Comparison of ENCODE assay signal across 18 cellular contexts in genomic region chrX:115047715-115048114, GRCh38. TPM values are rescaled to one million over a fixed set of nuclear protein-coding genes. Genes with fewer than 3 reads are reported as not detected.
DNase-seq lines count a peak whose midpoint lies in the region; TF ChIP-seq lines count a peak whose summit lies in the region.
"Had no signal": no experiment of that assay in that cellular context is flagged by ENCODE, and none has a peak within 500 bp of the region (broad histone marks: within the 10 kb centered on the region; RNA-seq: fewer than 3 reads in every experiment).

No MANE protein-coding gene starts in this region.

- H3K27me3 Mint-ChIP-seq in activated naive CD4-positive, alpha-beta T cell treated with anti-CD3 and anti-CD28 coated beads for 36 hours (ENCODE audit: low read depth) = no peaks in the 10 kb centered on the region

- H3K4me1 ChIP-seq in smooth muscle cell (ENCODE audit: low read depth) (no peaks in the 10 kb centered on the region), tibial artery (no peaks in the 10 kb centered on the region)
- H3K4me1 ChIP-seq: A549, BE2C, SJSA1 had no signal

- H3K9me3 ChIP-seq in smooth muscle cell (replicated peaks; ENCODE audit: low read depth) = no peaks in the 10 kb centered on the region
- H3K9me3 ChIP-seq in tibial artery = no peaks in the 10 kb centered on the region
- H3K9me3 ChIP-seq: A549, BE2C, SJSA1 had no signal

- H3K9me3 Mint-ChIP-seq in activated naive CD4-positive, alpha-beta T cell treated with anti-CD3 and anti-CD28 coated beads for 36 hours = no peaks in the 10 kb centered on the region

- H3K4me2 ChIP-seq in smooth muscle cell = peak overlapping the region; percentile 35
- H3K4me2 ChIP-seq: A549 had no signal

- H3K27me3 ChIP-seq in smooth muscle cell (ENCODE audit: low read depth) (no peaks in the 10 kb centered on the region), H7 (ENCODE audit: control insufficient read depth, insufficient read depth, low read length) (no peaks in the 10 kb centered on the region), tibial artery (no peaks in the 10 kb centered on the region)
- H3K27me3 ChIP-seq: BE2C, SJSA1 had no signal

- CTCF ChIA-PET in activated naive CD4-positive, alpha-beta T cell treated with anti-CD3 and anti-CD28 coated beads for 36 hours (lab: Charles Lee) = no interaction called here

- H3K4me1 Mint-ChIP-seq in activated naive CD4-positive, alpha-beta T cell treated with anti-CD3 and anti-CD28 coated beads for 36 hours (ENCODE audit: low read depth) = no peaks in the 10 kb centered on the region

- H3K9ac ChIP-seq in smooth muscle cell (ENCODE audit: low read depth) = no peak overlapping the region

- intact Hi-C loops in tibial artery (cut with DNase I; ENCODE audit: low total_unique reads) = no loop called here
- intact Hi-C loops in activated naive CD4-positive, alpha-beta T cell treated with anti-CD3 and anti-CD28 coated beads for 36 hours (cut with micrococcal nuclease) = no loop called here

- H3K79me2 ChIP-seq in smooth muscle cell (ENCODE audit: low read depth) = no peaks in the 10 kb centered on the region

- DNase-seq in HCEC 1CT = peak; percentile 48
- peak; percentile 41 for DNase-seq in choroid plexus epithelial cell (ENCODE audit: low read depth)
- DNase-seq in kidney glomerular epithelial cell (lab: John Stamatoyannopoulos, UW) = peak; percentile 8
- no peak for DNase-seq in smooth muscle cell (lab: John Stamatoyannopoulos, UW; ENCODE audit: unreplicated experiment)
- DNase-seq in H7 = no peak
- DNase-seq in tibial artery = no peak
- DNase-seq in activated naive CD4-positive, alpha-beta T cell treated with anti-CD3 and anti-CD28 coated beads for 36 hours = no peak
- DNase-seq: BE2C, DMS79, GOT3, Karpas-422, MV-4-11, NCI-H187, NCI-H446, NCI-H526, OCI-M1 had no signal

- H3K4me3 ChIP-seq in choroid plexus epithelial cell (ENCODE audit: low read depth, low read length) = no peak overlapping the region
- no peak overlapping the region for H3K4me3 ChIP-seq in smooth muscle cell
- H3K4me3 ChIP-seq in H7 (ENCODE audit: insufficient read depth, low read depth, low read length) = no peak overlapping the region
- H3K4me3 ChIP-seq in tibial artery = no peak overlapping the region
- H3K4me3 ChIP-seq: A549, SJSA1 had no signal

- no peak overlapping the region for H3K4me3 Mint-ChIP-seq in activated naive CD4-positive, alpha-beta T cell treated with anti-CD3 and anti-CD28 coated beads for 36 hours

- H3K36me3 ChIP-seq in smooth muscle cell (ENCODE audit: low read depth) = no peaks in the 10 kb centered on the region
- no peaks in the 10 kb centered on the region for H3K36me3 ChIP-seq in H7 (replicated peaks; ENCODE audit: control insufficient read depth, insufficient read depth, low read length)
- H3K36me3 ChIP-seq in tibial artery = no peaks in the 10 kb centered on the region
- H3K36me3 ChIP-seq: BE2C, SJSA1 had no signal

- no peak overlapping the region for H3K27ac Mint-ChIP-seq in activated naive CD4-positive, alpha-beta T cell treated with anti-CD3 and anti-CD28 coated beads for 36 hours

- H3K36me3 Mint-ChIP-seq in activated naive CD4-positive, alpha-beta T cell treated with anti-CD3 and anti-CD28 coated beads for 36 hours (ENCODE audit: low read depth) = no peaks in the 10 kb centered on the region

- H3F3A ChIP-seq in smooth muscle cell (ENCODE audit: low read depth) = no peaks in the 10 kb centered on the region

- H3K27ac ChIP-seq in smooth muscle cell (ENCODE audit: low read depth) (no peak overlapping the region), tibial artery (no peak overlapping the region)
- H3K27ac ChIP-seq: A549, SJSA1 had no signal

- TF ChIP-seq CTCF in choroid plexus epithelial cell (conservative IDR thresholded peaks at IDR 0.05; ENCODE audit: low read depth, low read length) (no peak), smooth muscle cell (IDR thresholded peaks at IDR 0.05; ENCODE audit: borderline replicate concordance, insufficient read depth, poor library complexity, severe bottlenecking) (no peak), tibial artery (IDR thresholded peaks at IDR 0.05) (no peak)

- no peak overlapping the region for H2AFZ ChIP-seq in smooth muscle cell (ENCODE audit: low read depth)

- no peaks in the 10 kb centered on the region for H4K20me1 ChIP-seq in smooth muscle cell (ENCODE audit: low read depth)

RNA-seq across cellular contexts. Expression of gene IL13RA2, which starts 30.3 kb away (rescaled TPM):
- 0.54 and 5.8 TPM in 2 replicates for total RNA-seq in smooth muscle cell
- polyA plus RNA-seq in smooth muscle cell = 2.3 and 2.6 TPM in 2 replicates
- not detected in 2 replicates for total RNA-seq in H7 (2014; rRNA removed; shearing (Covaris generic))
- not detected for total RNA-seq in activated naive CD4-positive, alpha-beta T cell treated with anti-CD3 and anti-CD28 coated beads for 36 hours
- total RNA-seq: SJSA1 had no signal
- polyA plus RNA-seq: A549 had no signal

Comparison
In these comparisons a context has a peak if more than half of its experiments do, and no peak if none do; other contexts are left out.
1. DNase-seq: peak in HCEC 1CT (single experiment), choroid plexus epithelial cell (single experiment) and kidney glomerular epithelial cell (single experiment); none in smooth muscle cell (single experiment), H7 (single experiment), tibial artery (0 of 2) and activated naive CD4-positive, alpha-beta T cell treated with anti-CD3 and anti-CD28 coated beads for 36 hours (single experiment).